8 cellular contexts compared by ENCODE assay signal in the genomic region with DNA sequence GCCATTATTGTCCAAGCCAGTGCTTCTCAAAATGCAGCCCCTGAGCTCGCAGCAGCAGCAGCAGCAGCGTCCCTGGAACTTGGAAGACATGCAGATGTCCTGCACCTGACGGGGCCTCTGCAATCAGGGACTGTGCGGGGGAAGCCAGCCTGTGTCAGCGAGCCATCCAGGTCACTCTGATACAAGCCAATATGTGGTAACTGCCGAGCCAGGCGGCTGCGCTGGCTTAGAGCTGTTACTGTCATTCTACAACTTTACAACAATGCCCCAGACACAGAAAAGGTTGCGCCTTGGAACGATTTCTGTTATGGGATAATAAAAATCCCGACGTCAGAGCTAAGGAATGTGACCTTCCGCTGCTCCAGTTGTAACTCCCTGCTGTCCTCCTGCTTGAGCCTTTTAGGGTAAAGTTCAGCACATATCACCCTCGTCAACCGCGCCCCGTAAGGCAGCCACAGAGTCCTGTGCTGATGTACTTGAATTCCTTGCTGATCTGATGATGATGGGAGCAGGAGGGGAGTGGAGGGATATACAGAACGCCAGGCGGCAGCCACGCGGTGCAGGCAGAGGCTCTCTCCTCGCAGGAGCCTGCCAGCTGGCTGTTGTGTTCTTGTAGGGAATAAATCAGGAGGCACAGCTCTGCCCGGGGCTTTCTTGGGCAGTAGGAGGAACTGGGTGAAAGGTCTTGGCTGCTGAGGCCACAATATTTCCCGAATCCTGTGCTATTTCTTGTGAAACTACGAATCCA. TPM values are rescaled to one million over a fixed set of nuclear protein-coding genes. Genes with fewer than 3 reads are reported as not detected.
DNase-seq lines count a peak whose midpoint lies in the region; ATAC-seq and TF ChIP-seq lines count a peak whose summit lies in the region.

No MANE protein-coding gene starts in this region.

- CTCF ChIA-PET in OCI-LY7 (lab: Charles Lee; ENCODE audit: unreplicated experiment) = no interaction called here

- DNase-seq in HT1080 (ENCODE audit: low read depth) = peak; percentile 72
- peak; percentile 94 for DNase-seq in amniotic epithelial cell (ENCODE audit: low read depth)
- DNase-seq in heart right ventricle = peak; percentile 71 to 79
- DNase-seq in posterior vena cava (ENCODE audit: low spot score) = peak; percentile 94
- no peak for DNase-seq in OCI-LY7 (ENCODE audit: low spot score)
- no peak for DNase-seq in NCI-H2196 (lab: John Stamatoyannopoulos, UW; ENCODE audit: unreplicated experiment)

- H3K27me3 ChIP-seq in heart right ventricle = no peaks in the 10 kb centered on the region

- POLR2A ChIA-PET in OCI-LY7 (lab: Charles Lee) = interaction anchor here (0.6 kb wide), 1 partner anchor 221 kb away, joined by 3 read pairs; no protein-coding TSS in a partner anchor

- intact Hi-C loops in heart right ventricle (cut with DNase I) (loop anchor here in 7 of 10 donors (2.0 to 10.0 kb wide), 8 partner anchors 52 to 297 kb away; a partner anchor contains a TSS), posterior vena cava (cut with DNase I) (loop anchor here in 1 of 2 donors (2.0 to 10.0 kb wide), 2 partner anchors 59 to 295 kb away; a partner anchor contains a TSS), OCI-LY7 (cut with micrococcal nuclease; ENCODE audit: unreplicated experiment) (no loop called here)

- H2AFZ ChIP-seq in OCI-LY7 (ENCODE audit: low read length) = no peak overlapping the region

- 1 to 3% methylated on average over 25 of the region's 25 CpGs for WGBS in heart right ventricle, 2 donors

- peak in 6 of 9 donors; percentile 21 to 54 (median 40) for TF ChIP-seq CTCF in heart right ventricle (IDR thresholded peaks at IDR 0.05)
- TF ChIP-seq CTCF in OCI-LY7 (conservative IDR thresholded peaks at IDR 0.05; ENCODE audit: low read length) = no peak

- no peak overlapping the region for H3K4me2 ChIP-seq in OCI-LY7 (ENCODE audit: low read length)

- peaks cover 0 to 26% (median 8%) of the 10 kb centered on the region in 11 donors for H3K9me3 ChIP-seq in heart right ventricle
- peaks cover 17% of the 10 kb centered on the region for H3K9me3 ChIP-seq in OCI-LY7 (ENCODE audit: low read length)

- ATAC-seq in heart right ventricle (peak; percentile 81 to 93 (median 89)), HG02970 (IDR thresholded peaks at IDR 0.05; ENCODE audit: low FRiP score, unreplicated experiment) (no peak), GM18870 (IDR thresholded peaks at IDR 0.05; ENCODE audit: unreplicated experiment) (no peak)

- H3K4me3 ChIP-seq in heart right ventricle (peak overlapping the region in 8 of 10 donors; percentile 6 to 33 (median 24)), OCI-LY7 (ENCODE audit: low read depth, low read length, poor library complexity, severe bottlenecking) (no peak overlapping the region)

- H3K4me1 ChIP-seq in heart right ventricle (peaks cover 16 to 33% (median 24%) of the 10 kb centered on the region in 9 donors), OCI-LY7 (ENCODE audit: insufficient read depth, low read length, poor library complexity, severe bottlenecking) (no peaks in the 10 kb centered on the region)

- H3K9me2 ChIP-seq in OCI-LY7 (ENCODE audit: insufficient read depth, low read length) = no peaks in the 10 kb centered on the region

- BruUV-seq in OCI-LY7 (replicated peaks; lab: Mats Ljungman, UMichigan) = no TSS peak

- H3K79me2 ChIP-seq in OCI-LY7 (ENCODE audit: insufficient read depth, low read depth, low read length) = no peaks in the 10 kb centered on the region

- H3K27ac ChIP-seq in heart right ventricle (peak overlapping the region; percentile 85 to 93 (median 90)), OCI-LY7 (ENCODE audit: low read depth, low read length, poor library complexity, severe bottlenecking) (no peak overlapping the region)

- H3K36me3 ChIP-seq in heart right ventricle (peaks cover 0 to 15% (median 0%) of the 10 kb centered on the region in 9 donors), OCI-LY7 (ENCODE audit: insufficient read depth, low read length) (peaks cover 22% of the 10 kb centered on the region)

- no peaks in the 10 kb centered on the region for H4K20me1 ChIP-seq in OCI-LY7 (ENCODE audit: insufficient read depth, low read length)

RNA-seq across cellular contexts. Expression of a gene that starts 20.0 kb away (rescaled TPM):
- not detected in 2 replicates for total RNA-seq in HT1080 (2014; rRNA removed; shearing (Covaris generic))
- 0.03 TPM in 1 of 2 replicates, not detected in the other for polyA plus RNA-seq in HT1080 (2015; cell fraction: cytosol; rRNA removed)
- polyA plus RNA-seq in HT1080 (2015; cell fraction: nucleus; rRNA removed) = not detected in 2 replicates
- under 1 TPM in 2 of 10 donors, not detected in 8; 0.15 to 0.72 TPM for total RNA-seq in heart right ventricle
- polyA plus RNA-seq in heart right ventricle = under 1 TPM; 0.07 to 0.29 TPM
- total RNA-seq in posterior vena cava = 1 to 10 TPM in 1 of 2 donors, under 1 TPM in 1; 0.42 to 1.1 TPM
- 0.09 and 0.26 TPM in 2 replicates for total RNA-seq in OCI-LY7 (2014; rRNA removed; shearing (Covaris generic))
- total RNA-seq in OCI-LY7 (2022) = not detected in 2 replicates

RNA-seq across cellular contexts. Expression of a gene that starts 50.1 kb away (rescaled TPM):
- total RNA-seq in HT1080 (2014; rRNA removed; shearing (Covaris generic)) = not detected in 2 replicates
- polyA plus RNA-seq in HT1080 (2015; cell fraction: cytosol; rRNA removed) = 0.13 TPM in 1 of 2 replicates, not detected in the other
- 0.14 TPM in 1 of 2 replicates, not detected in the other for polyA plus RNA-seq in HT1080 (2015; cell fraction: nucleus; rRNA removed)
- total RNA-seq in heart right ventricle (under 1 TPM in 7 of 10 donors, not detected in 3; 0.15 to 0.52 (median 0.33) TPM), posterior vena cava (1 to 10 TPM; 4.1 to 6.2 TPM), OCI-LY7 (2022) (0.51 and 0.65 TPM in 2 replicates)
- polyA plus RNA-seq in heart right ventricle = under 1 TPM; 0.17 to 0.22 TPM
- total RNA-seq in OCI-LY7 (2014; rRNA removed; shearing (Covaris generic)) = 0.13 and 0.44 TPM in 2 replicates

RNA-seq across cellular contexts. Expression of a gene that starts 59.8 kb away (rescaled TPM):
- 108 and 120 TPM in 2 replicates for total RNA-seq in HT1080 (2014; rRNA removed; shearing (Covaris generic))
- 221 and 230 TPM in 2 replicates for polyA plus RNA-seq in HT1080 (2015; cell fraction: cytosol; rRNA removed)
- 87.0 and 99.7 TPM in 2 replicates for polyA plus RNA-seq in HT1080 (2015; cell fraction: nucleus; rRNA removed)
- total RNA-seq in heart right ventricle (100 to 1,000 TPM in 8 of 10 donors, 10 to 100 TPM in 2; 87.0 to 166 (median 104) TPM), posterior vena cava (100 to 1,000 TPM; 119 to 138 TPM), OCI-LY7 (2022) (93.2 and 98.8 TPM in 2 replicates)
- 100 to 1,000 TPM in 1 of 2 donors, 10 to 100 TPM in 1; 56.0 to 174 TPM for polyA plus RNA-seq in heart right ventricle
- 57.6 and 88.0 TPM in 2 replicates for total RNA-seq in OCI-LY7 (2014; rRNA removed; shearing (Covaris generic))

Comparison
In these comparisons a context has a peak if more than half of its experiments do, and no peak if none do; other contexts are left out.
1. DNase-seq: peak in HT1080 (single experiment), amniotic epithelial cell (single experiment), heart right ventricle (2 of 2) and posterior vena cava (single experiment); none in OCI-LY7 (single experiment) and NCI-H2196 (single experiment).
2. ATAC-seq: peak in heart right ventricle (8 of 8); none in HG02970 (single experiment) and GM18870 (single experiment).